21 cellular contexts compared by ENCODE assay signal in genomic region chr19:40700083-40700482, GRCh38. TPM values are rescaled to one million over a fixed set of nuclear protein-coding genes. Genes with fewer than 3 reads are reported as not detected.
A peak's percentile ranks its signal among the peaks of the same experiment; 100 is the strongest.
DNase-seq lines count a peak whose midpoint lies in the region; ATAC-seq, FAIRE-seq and TF ChIP-seq lines count a peak whose summit lies in the region.
"Had no signal": no experiment of that assay in that cellular context is flagged by ENCODE, and none has a peak within 500 bp of the region (broad histone marks: within the 10 kb centered on the region; RNA-seq: fewer than 3 reads in every experiment).

No MANE protein-coding gene starts in this region.

- TF ChIP-seq POLR2A in K562 (conservative IDR thresholded peaks at IDR 0.05): no peak

- no peaks in the 10 kb centered on the region for H3K9me3 Mint-ChIP-seq in GM23338
- H3K9me3 Mint-ChIP-seq: CD4-positive, CD25-positive, alpha-beta regulatory T cell; H9 had no signal

- H3K27ac ChIP-seq in GM23338 (ENCODE audit: low read depth) (0 out of 2 replicates have a peak overlapping the region, but pooled peaks have one; percentile 9), K562 (ENCODE audit: extremely low read depth, low read depth, low read length) (no peak overlapping the region)
- H3K27ac ChIP-seq: BLaER1, SJCRH30 had no signal

- H4K20me1 ChIP-seq in GM23338 (replicated peaks; ENCODE audit: insufficient read depth) (no peaks in the 10 kb centered on the region; the same call in 1 of the 2 replicates), K562 (replicated peaks; ENCODE audit: control insufficient read depth, insufficient read depth, low read length) (no peaks in the 10 kb centered on the region)
- H4K20me1 ChIP-seq: BLaER1 had no signal

- in situ Hi-C loops in K562 (cut with MboI): no loop called here

- TF ChIP-seq RAD21 in K562 (CRISPR knock-in tag; conservative IDR thresholded peaks at IDR 0.05 in 1 of 2, IDR thresholded peaks at IDR 0.05 in 1 of 2): no peak

- H3F3A ChIP-seq in GM23338 (replicated peaks; ENCODE audit: low read depth): 0 out of 2 replicates have a peak, but pooled peaks cover 6% of the 10 kb centered on the region

- no peaks in the 10 kb centered on the region for H3K9me1 ChIP-seq in K562 (ENCODE audit: control insufficient read depth, insufficient read depth, low read length)

- intact Hi-C loops in K562 (cut with micrococcal nuclease): no loop called here

- no TSS peak for BruUV-seq in K562 (replicated peaks; lab: Mats Ljungman, UMichigan)

- no peak for ATAC-seq in GM23338
- ATAC-seq in K562: no peak
- no peak for ATAC-seq in GM21576 (IDR thresholded peaks at IDR 0.05; ENCODE audit: unreplicated experiment)
- ATAC-seq: PC-3, Right ventricle myocardium inferior had no signal

- H3K4me3 ChIP-seq in GM23338 (no peak overlapping the region), K562 (no peak overlapping the region)
- H3K4me3 ChIP-seq: BLaER1, SJCRH30 had no signal

- FAIRE-seq in K562 (lab: Jason Lieb, UNC): no peak
- FAIRE-seq: GM12892, HTR-8/SVneo had no signal

- H3K27me3 ChIP-seq in GM23338 (ENCODE audit: insufficient read depth) (no peaks in the 10 kb centered on the region), K562 (ENCODE audit: control insufficient read depth in 2 of 2, insufficient read depth in 2 of 2, low read length in 2 of 2) (no peaks in the 10 kb centered on the region)
- H3K27me3 ChIP-seq: BLaER1, SJCRH30 had no signal

- CTCF ChIA-PET in K562 (lab: Yijun Ruan, JAX; ENCODE audit: low intra/inter-chr PET ratio): no interaction called here

- H3K27me3 Mint-ChIP-seq in GM23338 (ENCODE audit: insufficient read depth, low read depth, poor library complexity): peaks cover 16% of the 10 kb centered on the region
- H3K27me3 Mint-ChIP-seq: CD4-positive, CD25-positive, alpha-beta regulatory T cell had no signal

- 85% methylated on average over 9 of the region's 9 CpGs for WGBS in K562 (ENCODE audit: insufficient coverage, low coverage, missing lambda C conversion rate)

- H3K9me3 ChIP-seq in K562 (replicated peaks; ENCODE audit: control insufficient read depth, insufficient read depth, low read depth, low read length): no peaks in the 10 kb centered on the region
- H3K9me3 ChIP-seq: BLaER1, SJCRH30 had no signal

- no peaks in the 10 kb centered on the region for H3K9me2 ChIP-seq in GM23338 (ENCODE audit: insufficient read depth)

- no peak overlapping the region for H3K27ac Mint-ChIP-seq in GM23338
- H3K27ac Mint-ChIP-seq: CD4-positive, CD25-positive, alpha-beta regulatory T cell had no signal

- no peak overlapping the region for H3K4me3 Mint-ChIP-seq in GM23338
- H3K4me3 Mint-ChIP-seq: CD4-positive, CD25-positive, alpha-beta regulatory T cell; H9 had no signal

- H3K36me3 Mint-ChIP-seq in GM23338 (ENCODE audit: low read depth): peaks cover 40% of the 10 kb centered on the region

- H3K36me3 ChIP-seq in GM23338 (ENCODE audit: insufficient read depth) (peaks cover 7% of the 10 kb centered on the region; the same call in 1 of the 2 replicates), K562 (ENCODE audit: control insufficient read depth, insufficient read depth, low read length) (peaks cover 33% of the 10 kb centered on the region)

- no peaks in the 10 kb centered on the region; the same call in 1 of the 2 replicates for H3K79me2 ChIP-seq in GM23338 (replicated peaks; ENCODE audit: insufficient read depth)
- H3K79me2 ChIP-seq in K562 (ENCODE audit: control insufficient read depth, insufficient read depth, low read length): no peaks in the 10 kb centered on the region

- POLR2A ChIA-PET in K562 (lab: Yijun Ruan, JAX): interaction anchor here (0.6 to 1.3 kb wide), 4 partner anchors 9 to 390 kb away, joined by 3 to 5 read pairs (median 5); partner anchors contain the start of genes ACTMAP and NUMBL

- peaks cover 10% of the 10 kb centered on the region for H3K4me1 Mint-ChIP-seq in GM23338

- H2AFZ ChIP-seq in GM23338 (no peak overlapping the region), K562 (ENCODE audit: low read depth, low read length) (no peak overlapping the region)

- TF ChIP-seq CTCF in GM23338 (conservative IDR thresholded peaks at IDR 0.05; ENCODE audit: low read depth in 2 of 2) (no peak), K562 (IDR thresholded peaks at IDR 0.05 in 2 of 3, conservative IDR thresholded peaks at IDR 0.05 in 1 of 3; ENCODE audit: insufficient read depth in 2 of 3, low read depth in 1 of 3, low read length in 3 of 3) (no peak)

- DNase-seq in GM23338 (ENCODE audit: low spot score) (no peak), K562 (ENCODE audit: extremely low read depth in 1 of 4, low spot score in 3 of 4) (no peak), LoVo (ENCODE audit: low spot score) (no peak)
- DNase-seq: CD4-positive, CD25-positive, alpha-beta regulatory T cell; DMS153; DND-41; H9; KG1; MM.1S; NCI-H2029; NCI-H446; NCI-H524 treated with DMSO at 0.1 percent for 48 hours; NCI-H82; NK-92 treated with Interleukin-12 subunit alpha and Interleukin-12 subunit beta, amount 100 ng/mL, for 24 hours; PC-3; SJCRH30 had no signal

- H3K4me2 ChIP-seq in GM23338 (no peak overlapping the region), K562 (ENCODE audit: insufficient read depth, low read length) (no peak overlapping the region)
- H3K4me2 ChIP-seq: BLaER1 had no signal

- 0 out of 2 replicates have a peak, but pooled peaks cover 3% of the 10 kb centered on the region for H3K4me1 ChIP-seq in GM23338 (ENCODE audit: insufficient read depth)
- H3K4me1 ChIP-seq in K562 (replicated peaks in 1 of 2; ENCODE audit: control insufficient read depth in 2 of 2, insufficient read depth in 2 of 2, low read length in 2 of 2): peaks cover 12 to 26% of the 10 kb centered on the region in 2 experiments; a peak in 4 of 5 replicates
- H3K4me1 ChIP-seq: BLaER1, SJCRH30 had no signal

- H3K9ac ChIP-seq in K562 (ENCODE audit: insufficient read depth in 1 of 2, low read depth in 2 of 2, low read length in 2 of 2): peak overlapping the region in 1 of 2 experiments; percentile 40; a peak in 2 of 4 replicates
- H3K9ac ChIP-seq: BLaER1 had no signal

- no peak for TF ChIP-seq EP300 in K562 (IDR thresholded peaks at IDR 0.05; ENCODE audit: low read length)

RNA-seq across cellular contexts. Expression of gene NUMBL, which starts 9.6 kb away (rescaled TPM):
- total RNA-seq in GM23338 (2014; rRNA removed; shearing (Covaris generic)): 21.6 and 28.5 TPM in 2 replicates
- polyA plus RNA-seq in GM23338 (2016; fragmentation: Nextera tagmentation; extraction: Ambion mirVana) (8.5 and 9.6 TPM in 2 replicates), K562 (2011; rRNA removed) (6.6 and 9.2 TPM in 2 replicates), K562 (2014; fragmentation: Illumina TruSeq; extraction: Trizol) (9.0 and 13.7 TPM in 2 replicates), K562 (2014; fragmentation: Nextera tagmentation; extraction: Ambion mirVana) (under 1 TPM; 0.39 to 0.63 TPM), K562 (2014; rRNA removed) (16.1 and 18.8 TPM in 2 replicates)
- total RNA-seq in K562 (2011; cell fraction: chromatin; rRNA removed; ENCODE audit: low replicate concordance): 39.2 and 53.7 TPM in 2 replicates
- total RNA-seq in K562 (2011; cell fraction: nucleolus; rRNA removed): 24.0 and 29.3 TPM in 2 replicates
- 33.8 and 65.4 TPM in 2 replicates for total RNA-seq in K562 (2011; cell fraction: nucleoplasm; rRNA removed)
- total RNA-seq in K562 (2014; rRNA removed) (10.3 and 12.2 TPM in 2 replicates), K562 (2014; rRNA removed; fragmentation: Illumina TruSeq; extraction: Trizol) (3.0 TPM in 2 replicates), K562 (2015; rRNA removed; fragmentation: Illumina TruSeq; extraction: Trizol) (5.0 and 5.7 TPM in 2 replicates), K562 (2021) (38.6 and 41.5 TPM in 2 replicates)
- 6.5 and 15.8 TPM in 2 replicates for polyA plus RNA-seq in K562 (2011; cell fraction: cytosol; rRNA removed)
- polyA plus RNA-seq in K562 (2011; cell fraction: nucleus; rRNA removed): 20.5 and 36.4 TPM in 2 replicates
- 12.7 and 13.9 TPM in 2 replicates for polyA plus RNA-seq in K562 (2012)
- polyA minus RNA-seq in K562 (2011; rRNA and poly(A)+ RNA removed): 14.8 and 16.7 TPM in 2 replicates
- polyA minus RNA-seq in K562 (2011; cell fraction: cytosol; rRNA and poly(A)+ RNA removed): 4.8 and 6.4 TPM in 2 replicates
- 7.8 and 8.3 TPM in 2 replicates for polyA minus RNA-seq in K562 (2011; cell fraction: nucleus; rRNA and poly(A)+ RNA removed)

RNA-seq across cellular contexts. Expression of gene COQ8B, which starts 16.6 kb away (rescaled TPM):
- total RNA-seq in GM23338 (2014; rRNA removed; shearing (Covaris generic)): 42.6 and 59.6 TPM in 2 replicates
- 13.4 and 13.9 TPM in 2 replicates for polyA plus RNA-seq in GM23338 (2016; fragmentation: Nextera tagmentation; extraction: Ambion mirVana)
- total RNA-seq in K562 (2011; cell fraction: chromatin; rRNA removed; ENCODE audit: low replicate concordance): 33.1 and 73.6 TPM in 2 replicates
- total RNA-seq in K562 (2011; cell fraction: nucleolus; rRNA removed): 54.3 and 55.7 TPM in 2 replicates
- total RNA-seq in K562 (2011; cell fraction: nucleoplasm; rRNA removed): 43.2 and 52.2 TPM in 2 replicates
- total RNA-seq in K562 (2014; rRNA removed): 18.3 and 20.0 TPM in 2 replicates
- 5.2 and 5.5 TPM in 2 replicates for total RNA-seq in K562 (2014; rRNA removed; fragmentation: Illumina TruSeq; extraction: Trizol)
- 12.9 and 13.6 TPM in 2 replicates for total RNA-seq in K562 (2015; rRNA removed; fragmentation: Illumina TruSeq; extraction: Trizol)
- 24.0 and 27.2 TPM in 2 replicates for total RNA-seq in K562 (2021)
- polyA plus RNA-seq in K562 (2011; rRNA removed): 14.4 and 17.6 TPM in 2 replicates
- polyA plus RNA-seq in K562 (2011; cell fraction: cytosol; rRNA removed): 19.5 and 37.8 TPM in 2 replicates
- polyA plus RNA-seq in K562 (2011; cell fraction: nucleus; rRNA removed): 55.8 and 89.2 TPM in 2 replicates
- 16.4 and 27.2 TPM in 2 replicates for polyA plus RNA-seq in K562 (2012)
- polyA plus RNA-seq in K562 (2014; fragmentation: Illumina TruSeq; extraction: Trizol): 7.2 and 15.7 TPM in 2 replicates
- under 1 TPM; 0.41 to 0.51 TPM for polyA plus RNA-seq in K562 (2014; fragmentation: Nextera tagmentation; extraction: Ambion mirVana)
- 26.5 and 32.3 TPM in 2 replicates for polyA plus RNA-seq in K562 (2014; rRNA removed)
- polyA minus RNA-seq in K562 (2011; rRNA and poly(A)+ RNA removed): 7.3 and 13.0 TPM in 2 replicates
- polyA minus RNA-seq in K562 (2011; cell fraction: cytosol; rRNA and poly(A)+ RNA removed): 15.0 and 15.7 TPM in 2 replicates
- 25.1 and 25.8 TPM in 2 replicates for polyA minus RNA-seq in K562 (2011; cell fraction: nucleus; rRNA and poly(A)+ RNA removed)

RNA-seq across cellular contexts. Expression of gene ITPKC, which starts 16.8 kb away (rescaled TPM):
- total RNA-seq in GM23338 (2014; rRNA removed; shearing (Covaris generic)): 9.8 and 12.6 TPM in 2 replicates
- polyA plus RNA-seq in GM23338 (2016; fragmentation: Nextera tagmentation; extraction: Ambion mirVana) (5.3 and 5.4 TPM in 2 replicates), K562 (2011; rRNA removed) (6.0 and 6.1 TPM in 2 replicates), K562 (2014; fragmentation: Illumina TruSeq; extraction: Trizol) (5.8 and 6.6 TPM in 2 replicates), K562 (2014; fragmentation: Nextera tagmentation; extraction: Ambion mirVana) (under 1 TPM; 0.08 to 0.22 TPM), K562 (2014; rRNA removed) (6.4 and 8.9 TPM in 2 replicates)
- 7.8 and 24.0 TPM in 2 replicates for total RNA-seq in K562 (2011; cell fraction: chromatin; rRNA removed; ENCODE audit: low replicate concordance)
- 14.8 and 15.4 TPM in 2 replicates for total RNA-seq in K562 (2011; cell fraction: nucleolus; rRNA removed)
- total RNA-seq in K562 (2011; cell fraction: nucleoplasm; rRNA removed): 8.1 and 11.3 TPM in 2 replicates
- total RNA-seq in K562 (2014; rRNA removed) (7.4 and 8.7 TPM in 2 replicates), K562 (2014; rRNA removed; fragmentation: Illumina TruSeq; extraction: Trizol) (3.4 and 4.0 TPM in 2 replicates), K562 (2015; rRNA removed; fragmentation: Illumina TruSeq; extraction: Trizol) (4.7 and 5.1 TPM in 2 replicates), K562 (2021) (9.0 and 9.3 TPM in 2 replicates)
- polyA plus RNA-seq in K562 (2011; cell fraction: cytosol; rRNA removed): 6.4 and 8.6 TPM in 2 replicates
- polyA plus RNA-seq in K562 (2011; cell fraction: nucleus; rRNA removed): 5.3 and 9.3 TPM in 2 replicates
- 6.0 and 10.0 TPM in 2 replicates for polyA plus RNA-seq in K562 (2012)
- 7.3 and 9.6 TPM in 2 replicates for polyA minus RNA-seq in K562 (2011; rRNA and poly(A)+ RNA removed)
- polyA minus RNA-seq in K562 (2011; cell fraction: cytosol; rRNA and poly(A)+ RNA removed): 3.9 and 6.0 TPM in 2 replicates
- polyA minus RNA-seq in K562 (2011; cell fraction: nucleus; rRNA and poly(A)+ RNA removed): 4.3 and 4.7 TPM in 2 replicates

RNA-seq across cellular contexts. Expression of gene ACTMAP, which starts 50.2 kb away (rescaled TPM):
- total RNA-seq in GM23338 (2014; rRNA removed; shearing (Covaris generic)): 10.3 and 14.9 TPM in 2 replicates
- 16.7 and 17.9 TPM in 2 replicates for polyA plus RNA-seq in GM23338 (2016; fragmentation: Nextera tagmentation; extraction: Ambion mirVana)
- total RNA-seq in K562 (2011; cell fraction: chromatin; rRNA removed; ENCODE audit: low replicate concordance): 17.6 and 35.1 TPM in 2 replicates
- total RNA-seq in K562 (2011; cell fraction: nucleolus; rRNA removed): 16.7 and 18.3 TPM in 2 replicates
- total RNA-seq in K562 (2011; cell fraction: nucleoplasm; rRNA removed): 22.2 and 28.6 TPM in 2 replicates
- 2.3 and 3.3 TPM in 2 replicates for total RNA-seq in K562 (2014; rRNA removed)
- total RNA-seq in K562 (2014; rRNA removed; fragmentation: Illumina TruSeq; extraction: Trizol): 1.7 and 2.0 TPM in 2 replicates
- 1.7 and 2.9 TPM in 2 replicates for total RNA-seq in K562 (2015; rRNA removed; fragmentation: Illumina TruSeq; extraction: Trizol)
- total RNA-seq in K562 (2021): 14.4 and 16.6 TPM in 2 replicates
- polyA plus RNA-seq in K562 (2011; rRNA removed): 4.9 and 12.9 TPM in 2 replicates
- 10.8 and 11.7 TPM in 2 replicates for polyA plus RNA-seq in K562 (2011; cell fraction: cytosol; rRNA removed)
- 28.9 and 39.1 TPM in 2 replicates for polyA plus RNA-seq in K562 (2011; cell fraction: nucleus; rRNA removed)
- 14.9 and 28.4 TPM in 2 replicates for polyA plus RNA-seq in K562 (2012)
- polyA plus RNA-seq in K562 (2014; fragmentation: Illumina TruSeq; extraction: Trizol): 12.8 and 13.1 TPM in 2 replicates
- 1 to 10 TPM; 4.8 to 5.1 TPM for polyA plus RNA-seq in K562 (2014; fragmentation: Nextera tagmentation; extraction: Ambion mirVana)
- polyA plus RNA-seq in K562 (2014; rRNA removed): 7.5 and 8.5 TPM in 2 replicates
- 3.5 and 4.1 TPM in 2 replicates for polyA minus RNA-seq in K562 (2011; rRNA and poly(A)+ RNA removed)
- polyA minus RNA-seq in K562 (2011; cell fraction: cytosol; rRNA and poly(A)+ RNA removed): 12.6 and 20.3 TPM in 2 replicates
- 3.8 and 7.0 TPM in 2 replicates for polyA minus RNA-seq in K562 (2011; cell fraction: nucleus; rRNA and poly(A)+ RNA removed)

RNA-seq across cellular contexts. Expression of gene SNRPA, which starts 50.9 kb away (rescaled TPM):
- 239 and 295 TPM in 2 replicates for total RNA-seq in GM23338 (2014; rRNA removed; shearing (Covaris generic))
- 321 and 326 TPM in 2 replicates for polyA plus RNA-seq in GM23338 (2016; fragmentation: Nextera tagmentation; extraction: Ambion mirVana)
- total RNA-seq in K562 (2011; cell fraction: chromatin; rRNA removed; ENCODE audit: low replicate concordance): 98.7 and 181 TPM in 2 replicates
- 171 and 186 TPM in 2 replicates for total RNA-seq in K562 (2011; cell fraction: nucleolus; rRNA removed)
- total RNA-seq in K562 (2011; cell fraction: nucleoplasm; rRNA removed): 154 and 155 TPM in 2 replicates
- total RNA-seq in K562 (2014; rRNA removed): 311 and 436 TPM in 2 replicates
- 83.8 and 106 TPM in 2 replicates for total RNA-seq in K562 (2014; rRNA removed; fragmentation: Illumina TruSeq; extraction: Trizol)
- total RNA-seq in K562 (2015; rRNA removed; fragmentation: Illumina TruSeq; extraction: Trizol): 130 and 150 TPM in 2 replicates
- 185 and 193 TPM in 2 replicates for total RNA-seq in K562 (2021)
- 230 and 371 TPM in 2 replicates for polyA plus RNA-seq in K562 (2011; rRNA removed)
- 179 and 223 TPM in 2 replicates for polyA plus RNA-seq in K562 (2011; cell fraction: cytosol; rRNA removed)
- polyA plus RNA-seq in K562 (2011; cell fraction: nucleus; rRNA removed): 665 and 764 TPM in 2 replicates
- 170 and 298 TPM in 2 replicates for polyA plus RNA-seq in K562 (2012)
- 205 and 262 TPM in 2 replicates for polyA plus RNA-seq in K562 (2014; fragmentation: Illumina TruSeq; extraction: Trizol)
- 10 to 100 TPM; 16.3 to 24.7 TPM for polyA plus RNA-seq in K562 (2014; fragmentation: Nextera tagmentation; extraction: Ambion mirVana)
- 210 and 224 TPM in 2 replicates for polyA plus RNA-seq in K562 (2014; rRNA removed)
- 186 and 256 TPM in 2 replicates for polyA minus RNA-seq in K562 (2011; rRNA and poly(A)+ RNA removed)
- 217 TPM in 2 replicates for polyA minus RNA-seq in K562 (2011; cell fraction: cytosol; rRNA and poly(A)+ RNA removed)
- polyA minus RNA-seq in K562 (2011; cell fraction: nucleus; rRNA and poly(A)+ RNA removed): 65.8 and 91.3 TPM in 2 replicates
